In the genomic region with DNA sequence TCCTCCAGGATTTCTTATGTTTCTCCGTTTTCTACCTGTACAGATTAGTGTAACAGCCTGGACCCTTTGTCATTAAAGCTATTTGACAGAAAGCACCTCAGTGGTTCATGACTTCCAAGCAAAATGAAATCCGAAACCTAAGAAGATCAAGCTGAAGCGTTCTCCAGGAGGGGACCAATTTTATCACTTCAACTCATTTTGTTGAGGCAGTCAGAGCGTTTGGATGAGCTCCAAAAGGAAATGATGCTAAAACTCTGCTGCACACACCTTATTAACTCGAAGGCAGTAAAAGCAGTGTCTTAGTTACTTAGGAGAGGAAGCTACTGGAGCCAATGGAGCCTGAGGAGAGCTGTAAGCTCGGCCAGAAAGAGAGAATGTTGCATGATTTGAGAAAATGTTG, we compare ENCODE assay signal across 19 cellular contexts.
A peak's percentile ranks its signal among the peaks of the same experiment; 100 is the strongest.
DNase-seq lines count a peak whose midpoint lies in the region; ATAC-seq, FAIRE-seq and TF ChIP-seq lines count a peak whose summit lies in the region.
"Had no signal": no experiment of that assay in that cellular context is flagged by ENCODE, and none has a peak within 500 bp of the region (broad histone marks: within the 10 kb centered on the region; RNA-seq: fewer than 3 reads in every experiment).

No MANE protein-coding gene starts in this region.

- H3K4me3 Mint-ChIP-seq in mesothelial cell of epicardium = no peak overlapping the region
- H3K4me3 Mint-ChIP-seq: T-helper 17 cell had no signal

- WGBS in pancreas, 2 donors = 33 to 40% methylated on average over 6 of the region's 6 CpGs

- no peaks in the 10 kb centered on the region for H3K4me1 ChIP-seq in pancreas

- DNase-seq in DMS79 treated with DMSO at 0.1 percent for 48 hours (lab: John Stamatoyannopoulos, UW) (peak; percentile 0), DMS79 (lab: John Stamatoyannopoulos, UW) (no peak), LNCaP clone FGC (ENCODE audit: low read depth) (peak; percentile 46), NCI-H345 (lab: John Stamatoyannopoulos, UW) (peak; percentile 13), mesothelial cell of epicardium (ENCODE audit: low spot score in 2 of 2, unreplicated experiment in 2 of 2) (no peak), pancreas (no peak)
- DNase-seq: 8988T, C1 segment of cervical spinal cord, HCEC 1CT, IMR-90, NCI-H2029, NCI-H510A treated with DMSO at 0.1 percent for 48 hours, SHP77, T-helper 17 cell had no signal

- peaks cover 3% of the 10 kb centered on the region for H3K36me3 Mint-ChIP-seq in mesothelial cell of epicardium

- no peaks in the 10 kb centered on the region for H3K36me3 ChIP-seq in pancreas

- H3K27me3 Mint-ChIP-seq in mesothelial cell of epicardium (ENCODE audit: low read depth) = peaks cover 10% of the 10 kb centered on the region
- H3K27me3 Mint-ChIP-seq: T-helper 17 cell had no signal

- H3K27ac Mint-ChIP-seq in mesothelial cell of epicardium = peak overlapping the region; percentile 27
- H3K27ac Mint-ChIP-seq: T-helper 17 cell had no signal

- ATAC-seq in pancreas = no peak
- no peak for ATAC-seq in GM19023 (IDR thresholded peaks at IDR 0.05; ENCODE audit: unreplicated experiment)
- ATAC-seq in HG03159 (IDR thresholded peaks at IDR 0.05; ENCODE audit: unreplicated experiment) = no peak
- ATAC-seq: T-helper 17 cell had no signal

- no peaks in the 10 kb centered on the region for H3K9me3 ChIP-seq in pancreas

- no peak for FAIRE-seq in pancreas (lab: Jason Lieb, UNC)
- FAIRE-seq: G401.6, GM12891, RCC 7860 had no signal

- peaks cover 10% of the 10 kb centered on the region for H3K9me3 Mint-ChIP-seq in mesothelial cell of epicardium

- peaks cover 10% of the 10 kb centered on the region for H3K4me1 Mint-ChIP-seq in mesothelial cell of epicardium
- H3K4me1 Mint-ChIP-seq: T-helper 17 cell had no signal

- H3K27me3 ChIP-seq in pancreas = no peaks in the 10 kb centered on the region

- intact Hi-C loops in pancreas (cut with DNase I) = no loop called here

- H3K4me3 ChIP-seq in LNCaP clone FGC (ENCODE audit: low read depth, low read length) (no peak overlapping the region), pancreas (no peak overlapping the region)

- no peak overlapping the region for H3K27ac ChIP-seq in pancreas

- TF ChIP-seq CTCF in LNCaP clone FGC (IDR thresholded peaks at IDR 0.05; ENCODE audit: control insufficient read depth, extremely low read depth, insufficient read depth) (no peak), mesothelial cell of epicardium (IDR thresholded peaks at IDR 0.05; ENCODE audit: unreplicated experiment) (no peak), pancreas (IDR thresholded peaks at IDR 0.05) (no peak)

Comparison
In these comparisons a context has a peak if more than half of its experiments do, and no peak if none do; other contexts are left out.
1. DNase-seq: peak in DMS79 treated with DMSO at 0.1 percent for 48 hours (single experiment), LNCaP clone FGC (single experiment) and NCI-H345 (single experiment); none in DMS79 (single experiment), mesothelial cell of epicardium (0 of 2) and pancreas (0 of 6).